Comparison of ENCODE assay signal across 9 cellular contexts in genomic region chr2:47043891-47044239, GRCh38.
A peak's percentile ranks its signal among the peaks of the same experiment; 100 is the strongest.
DNase-seq lines count a peak whose midpoint lies in the region; ATAC-seq and TF ChIP-seq lines count a peak whose summit lies in the region.
"Had no signal": no experiment of that assay in that cellular context is flagged by ENCODE, and none has a peak within 500 bp of the region (broad histone marks: within the 10 kb centered on the region; RNA-seq: fewer than 3 reads in every experiment).

No MANE protein-coding gene starts in this region.

- no peak overlapping the region for H3K27ac Mint-ChIP-seq in activated T-cell treated with anti-CD3 and anti-CD28 coated beads, Interleukin-2, amount 50 U/mL, for 72 hours

- peaks cover 5% of the 10 kb centered on the region for H3K4me1 Mint-ChIP-seq in activated T-cell treated with anti-CD3 and anti-CD28 coated beads, Interleukin-2, amount 50 U/mL, for 72 hours (ENCODE audit: low read depth)

- no peaks in the 10 kb centered on the region for H3K27me3 Mint-ChIP-seq in activated T-cell treated with anti-CD3 and anti-CD28 coated beads, Interleukin-2, amount 50 U/mL, for 72 hours (ENCODE audit: low read depth)

- H3K9me3 Mint-ChIP-seq in activated T-cell treated with anti-CD3 and anti-CD28 coated beads, Interleukin-2, amount 50 U/mL, for 72 hours: no peaks in the 10 kb centered on the region

- no peak overlapping the region for H3K4me3 Mint-ChIP-seq in activated T-cell treated with anti-CD3 and anti-CD28 coated beads, Interleukin-2, amount 50 U/mL, for 72 hours

- H2AFZ ChIP-seq in GM23248: no peak overlapping the region

- no peak for TF ChIP-seq EP300 in gastroesophageal sphincter (IDR thresholded peaks at IDR 0.05)

- H3K9me2 ChIP-seq in GM23248 (ENCODE audit: insufficient read depth): no peaks in the 10 kb centered on the region

- peak overlapping the region; percentile 70 for H3K4me2 ChIP-seq in GM23248 (ENCODE audit: unreplicated experiment)

- peaks cover 50% of the 10 kb centered on the region for H3F3A ChIP-seq in GM23248 (ENCODE audit: insufficient read depth)

- peak overlapping the region; percentile 38; the same call in 1 of the 2 replicates for H3K4me3 ChIP-seq in GM23248
- no peak overlapping the region for H3K4me3 ChIP-seq in SJCRH30
- no peak overlapping the region for H3K4me3 ChIP-seq in gastroesophageal sphincter
- no peak overlapping the region for H3K4me3 ChIP-seq in skin epidermis
- H3K4me3 ChIP-seq in effector memory CD4-positive, alpha-beta T cell (ENCODE audit: insufficient read depth, low read depth, low read length, poor library complexity, severe bottlenecking): no peak overlapping the region
- H3K4me3 ChIP-seq: SK-N-MC had no signal

- H3K79me2 ChIP-seq in GM23248 (ENCODE audit: insufficient read depth): 0 out of 2 replicates have a peak, but pooled peaks cover 7% of the 10 kb centered on the region

- 24 to 33% methylated on average over 4 of the region's 4 CpGs for WGBS in GM23248 (ENCODE audit: low coverage in 1 of 2, low lambda C conversion rate in 2 of 2, missing lambda C conversion rate in 2 of 2), 2 experiments
- WGBS in gastroesophageal sphincter (ENCODE audit: low coverage in 1 of 2), 2 donors: 29% methylated on average over 3 of the region's 4 CpGs; no CpG with 5 or more reads in 1 of the 2 donors

- H3K9ac ChIP-seq in GM23248: peak overlapping the region; percentile 78

- H3K9me3 ChIP-seq in GM23248 (ENCODE audit: low read depth) (no peaks in the 10 kb centered on the region), SJCRH30 (replicated peaks) (no peaks in the 10 kb centered on the region), gastroesophageal sphincter (no peaks in the 10 kb centered on the region)
- H3K9me3 ChIP-seq in effector memory CD4-positive, alpha-beta T cell (ENCODE audit: control insufficient read depth, low read length): no peaks in the 10 kb centered on the region

- no peaks in the 10 kb centered on the region for H4K20me1 ChIP-seq in GM23248 (ENCODE audit: insufficient read depth)

- H3K36me3 Mint-ChIP-seq in activated T-cell treated with anti-CD3 and anti-CD28 coated beads, Interleukin-2, amount 50 U/mL, for 72 hours (ENCODE audit: insufficient read depth in 2 of 2): peaks cover 6 to 8% of the 10 kb centered on the region in 2 donors

- no peak for TF ChIP-seq POLR2A in gastroesophageal sphincter (IDR thresholded peaks at IDR 0.05)

- DNase-seq in GM23248 (no peak), SJCRH30 (no peak), foreskin melanocyte (no peak)
- DNase-seq in activated T-cell treated with anti-CD3 and anti-CD28 coated beads, Interleukin-2, amount 50 U/mL, for 72 hours: no peak
- DNase-seq in effector memory CD4-positive, alpha-beta T cell: no peak

- H3K4me1 ChIP-seq in GM23248 (ENCODE audit: insufficient read depth): peaks cover 35% of the 10 kb centered on the region
- H3K4me1 ChIP-seq in SJCRH30: peaks cover 50% of the 10 kb centered on the region
- peaks cover 22 to 69% (median 50%) of the 10 kb centered on the region in 3 donors for H3K4me1 ChIP-seq in gastroesophageal sphincter
- H3K4me1 ChIP-seq in effector memory CD4-positive, alpha-beta T cell (ENCODE audit: control insufficient read depth, insufficient read depth, low read length, poor library complexity, severe bottlenecking): no peaks in the 10 kb centered on the region

- in situ Hi-C loops in GM23248 (cut with MboI): no loop called here

- no peak for TF ChIP-seq CTCF in gastroesophageal sphincter (IDR thresholded peaks at IDR 0.05)

- peak overlapping the region; percentile 93 for H3K27ac ChIP-seq in GM23248
- H3K27ac ChIP-seq in SJCRH30: peak overlapping the region; percentile 97
- peak overlapping the region; percentile 90 to 96 (median 93) for H3K27ac ChIP-seq in gastroesophageal sphincter
- peak overlapping the region in 13 of 21 experiments; percentile 2 to 84 (median 61) for H3K27ac ChIP-seq in skin epidermis
- H3K27ac ChIP-seq in effector memory CD4-positive, alpha-beta T cell (ENCODE audit: insufficient read depth, low read length, poor library complexity, severe bottlenecking): no peak overlapping the region
- H3K27ac ChIP-seq: SK-N-MC had no signal

- ATAC-seq in gastroesophageal sphincter: no peak
- ATAC-seq in activated T-cell treated with anti-CD3 and anti-CD28 coated beads, Interleukin-2, amount 50 U/mL, for 72 hours (replicated peaks in 1 of 2): no peak
- no peak for ATAC-seq in GM18861 (IDR thresholded peaks at IDR 0.05; ENCODE audit: unreplicated experiment)

- H3K36me3 ChIP-seq in GM23248 (ENCODE audit: low read depth): peaks cover 23% of the 10 kb centered on the region; the same call in 1 of the 2 replicates
- no peaks in the 10 kb centered on the region for H3K36me3 ChIP-seq in SJCRH30
- peaks cover 0 to 38% of the 10 kb centered on the region in 2 donors for H3K36me3 ChIP-seq in gastroesophageal sphincter
- peaks cover 64% of the 10 kb centered on the region for H3K36me3 ChIP-seq in effector memory CD4-positive, alpha-beta T cell (ENCODE audit: control insufficient read depth, insufficient read depth, low read length)

- H3K27me3 ChIP-seq in GM23248 (replicated peaks; ENCODE audit: insufficient read depth): no peaks in the 10 kb centered on the region
- H3K27me3 ChIP-seq in SJCRH30: no peaks in the 10 kb centered on the region
- H3K27me3 ChIP-seq in gastroesophageal sphincter: no peaks in the 10 kb centered on the region
- no peaks in the 10 kb centered on the region for H3K27me3 ChIP-seq in effector memory CD4-positive, alpha-beta T cell (replicated peaks; ENCODE audit: control insufficient read depth, insufficient read depth, low read length, poor library complexity, severe bottlenecking)
